Comparison of ENCODE assay signal across 8 cellular contexts in the genomic region with DNA sequence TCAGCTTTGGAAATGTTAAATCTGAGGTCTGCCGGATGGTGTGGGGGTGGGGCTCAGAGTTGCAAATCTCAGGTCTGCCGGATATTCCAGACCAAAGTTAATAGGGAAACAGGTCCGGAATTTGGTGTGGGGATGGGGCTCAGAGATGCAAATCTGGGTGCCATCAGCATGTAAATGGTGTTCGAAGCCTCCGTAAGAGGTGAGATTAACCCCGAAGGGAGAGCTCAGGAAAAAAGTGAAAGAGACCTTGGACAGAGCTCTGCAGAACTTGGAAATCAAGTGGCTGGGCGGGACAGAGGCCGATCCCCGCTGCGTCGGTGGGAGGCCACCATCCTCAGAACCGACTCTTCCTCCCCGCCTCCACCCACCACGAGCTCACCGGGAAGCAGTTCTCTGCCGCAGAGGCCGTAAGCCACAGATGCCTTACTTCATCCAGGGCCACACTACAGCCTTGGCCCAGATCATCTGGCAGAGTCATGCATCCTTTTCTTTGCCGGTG. TPM values are rescaled to one million over a fixed set of nuclear protein-coding genes. Genes with fewer than 3 reads are reported as not detected.
DNase-seq lines count a peak whose midpoint lies in the region; ATAC-seq and TF ChIP-seq lines count a peak whose summit lies in the region.

No MANE protein-coding gene starts in this region.

- peaks cover 46% of the 10 kb centered on the region for H3K4me1 Mint-ChIP-seq in central memory CD8-positive, alpha-beta T cell

- H3K27ac ChIP-seq in HCT116 (ENCODE audit: low read depth, low read length): peak overlapping the region; percentile 90

- peak overlapping the region; percentile 84 to 85 for H3K4me3 ChIP-seq in HCT116 (replicated peaks in 1 of 2; ENCODE audit: low read depth in 1 of 2, low read length in 2 of 2)

- no peaks in the 10 kb centered on the region for H3K9me3 ChIP-seq in HCT116 (ENCODE audit: control insufficient read depth in 1 of 2, insufficient read depth in 1 of 2, low read depth in 1 of 2, low read length in 2 of 2)

- H2AFZ ChIP-seq in HCT116 (ENCODE audit: low read depth, low read length, poor library complexity, severe bottlenecking): no peak overlapping the region

- ATAC-seq in HCT116 (no peak), SK-N-SH treated with all-trans-retinoic acid at 6 μM for 48 hours (peak; percentile 46), GM18868 (IDR thresholded peaks at IDR 0.05; ENCODE audit: unreplicated experiment) (no peak), GM18502 (IDR thresholded peaks at IDR 0.05; ENCODE audit: poor library complexity, unreplicated experiment) (no peak)
- ATAC-seq in central memory CD8-positive, alpha-beta T cell (replicated peaks; ENCODE audit: extremely low read depth, poor library complexity, severe bottlenecking): no peak

- TF ChIP-seq POLR2A in HCT116 (IDR thresholded peaks at IDR 0.05; ENCODE audit: borderline replicate concordance, extremely low read depth, insufficient read depth, insufficient read length): no peak

- H3K79me2 ChIP-seq in HCT116 (ENCODE audit: insufficient read depth, low read length): peaks cover 24% of the 10 kb centered on the region

- H3K9me2 ChIP-seq in HCT116 (ENCODE audit: insufficient read depth): no peaks in the 10 kb centered on the region

- POLR2A ChIA-PET in HCT116 (lab: Charles Lee): no interaction called here

- RAD21 ChIA-PET in HCT116 (lab: Charles Lee; ENCODE audit: low non-redundant PET in 1 of 2, low total read pairs in 2 of 2, uncharacterized antibody in 2 of 2, unreplicated experiment in 2 of 2): no interaction called here

- H3K36me3 Mint-ChIP-seq in central memory CD8-positive, alpha-beta T cell (ENCODE audit: insufficient read depth): peaks cover 12% of the 10 kb centered on the region

- no peak for TF ChIP-seq RAD21 in HCT116 (IDR thresholded peaks at IDR 0.05; ENCODE audit: low read depth)

- no peaks in the 10 kb centered on the region for H3K36me3 ChIP-seq in HCT116 (ENCODE audit: control insufficient read depth in 1 of 2, insufficient read depth in 2 of 2, low read length in 2 of 2)

- peaks cover 15 to 28% of the 10 kb centered on the region in 2 experiments; a peak in 3 of 4 replicates for H3K4me1 ChIP-seq in HCT116 (ENCODE audit: control insufficient read depth in 1 of 2, insufficient read depth in 2 of 2, low read length in 2 of 2)

- TF ChIP-seq CTCF in HCT116 (IDR thresholded peaks at IDR 0.05 in 2 of 3, conservative IDR thresholded peaks at IDR 0.05 in 1 of 3; ENCODE audit: borderline replicate concordance in 1 of 3, insufficient read depth in 1 of 3, low read depth in 2 of 3, low read length in 2 of 3): no peak

- peaks cover 19% of the 10 kb centered on the region for H3K27me3 Mint-ChIP-seq in central memory CD8-positive, alpha-beta T cell

- no peaks in the 10 kb centered on the region for H4K20me1 ChIP-seq in HCT116 (ENCODE audit: insufficient read depth)

- H3K4me2 ChIP-seq in HCT116 (ENCODE audit: low read length): peak overlapping the region; percentile 94

- DNase-seq in HCT116 (ENCODE audit: low read depth, low spot score): no peak
- no peak for DNase-seq in central memory CD8-positive, alpha-beta T cell (ENCODE audit: low spot score in 2 of 2)
- DNase-seq in kidney tubule cell (ENCODE audit: low spot score): peak; percentile 71
- peak; percentile 53 for DNase-seq in stimulated activated CD8-positive, alpha-beta memory T cell treated with anti-CD3 and anti-CD28 coated beads, Interleukin-4, amount 100 ng/mL, for 48 hours
- no peak for DNase-seq in cerebellar nuclear complex (lab: John Stamatoyannopoulos, UW)

- H3K9me3 Mint-ChIP-seq in central memory CD8-positive, alpha-beta T cell: no peaks in the 10 kb centered on the region

- peak overlapping the region; percentile 63 for H3K27ac Mint-ChIP-seq in central memory CD8-positive, alpha-beta T cell (ENCODE audit: low read depth)

- H3K4me3 Mint-ChIP-seq in central memory CD8-positive, alpha-beta T cell: peak overlapping the region; percentile 86

- H3K9ac ChIP-seq in HCT116 (ENCODE audit: low read length): peak overlapping the region; percentile 90

- BruUV-seq in HCT116 (replicated peaks; lab: Mats Ljungman, UMichigan): no TSS peak

- intact Hi-C loops in HCT116 (cut with micrococcal nuclease): loop anchor here (2.0 to 5.0 kb wide), 2 partner anchors 47 to 188 kb away; a partner anchor contains a TSS

- H3K27me3 ChIP-seq in HCT116 (ENCODE audit: insufficient read depth, low read length): no peaks in the 10 kb centered on the region

- CTCF ChIA-PET in HCT116 (lab: Charles Lee): interaction anchor here (1.0 to 1.3 kb wide), 2 partner anchors 22 to 91 kb away, joined by 3 read pairs; no protein-coding TSS in a partner anchor

TF ChIP-seq in HCT116, 20 proteins besides CTCF, POLR2A, EP300 and RAD21 (continues in another document):
- no peak for TF ChIP-seq CEBPB (IDR thresholded peaks at IDR 0.05; ENCODE audit: low read depth)
- TF ChIP-seq EZH2 (IDR thresholded peaks at IDR 0.05): no peak
- TF ChIP-seq, protein P1, sequence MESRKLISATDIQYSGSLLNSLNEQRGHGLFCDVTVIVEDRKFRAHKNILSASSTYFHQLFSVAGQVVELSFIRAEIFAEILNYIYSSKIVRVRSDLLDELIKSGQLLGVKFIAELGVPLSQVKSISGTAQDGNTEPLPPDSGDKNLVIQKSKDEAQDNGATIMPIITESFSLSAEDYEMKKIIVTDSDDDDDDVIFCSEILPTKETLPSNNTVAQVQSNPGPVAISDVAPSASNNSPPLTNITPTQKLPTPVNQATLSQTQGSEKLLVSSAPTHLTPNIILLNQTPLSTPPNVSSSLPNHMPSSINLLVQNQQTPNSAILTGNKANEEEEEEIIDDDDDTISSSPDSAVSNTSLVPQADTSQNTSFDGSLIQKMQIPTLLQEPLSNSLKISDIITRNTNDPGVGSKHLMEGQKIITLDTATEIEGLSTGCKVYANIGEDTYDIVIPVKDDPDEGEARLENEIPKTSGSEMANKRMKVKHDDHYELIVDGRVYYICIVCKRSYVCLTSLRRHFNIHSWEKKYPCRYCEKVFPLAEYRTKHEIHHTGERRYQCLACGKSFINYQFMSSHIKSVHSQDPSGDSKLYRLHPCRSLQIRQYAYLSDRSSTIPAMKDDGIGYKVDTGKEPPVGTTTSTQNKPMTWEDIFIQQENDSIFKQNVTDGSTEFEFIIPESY (IDR thresholded peaks at IDR 0.05; ENCODE audit: extremely low read depth, insufficient replicate concordance, low read length): no peak
- no peak for TF ChIP-seq CBX3 (IDR thresholded peaks at IDR 0.05; ENCODE audit: low read depth)
- TF ChIP-seq POLR2AphosphoS5 (IDR thresholded peaks at IDR 0.05; ENCODE audit: low read depth, low read length): peak; percentile 50
- TF ChIP-seq TCF7L2 (IDR thresholded peaks at IDR 0.05; ENCODE audit: borderline replicate concordance, extremely low read depth, insufficient read depth, insufficient read length): peak; percentile 47
- no peak for TF ChIP-seq SP1 (IDR thresholded peaks at IDR 0.05; ENCODE audit: low read depth)
- TF ChIP-seq EGR1 (IDR thresholded peaks at IDR 0.05; ENCODE audit: low read depth): no peak

TF ChIP-seq in SK-N-SH treated with all-trans-retinoic acid at 6 μM for 48 hours, 23 proteins besides CTCF, POLR2A, EP300 and RAD21 (continues in another document):
- no peak for TF ChIP-seq ZC3H10 (CRISPR knock-in tag; IDR thresholded peaks at IDR 0.05)
- TF ChIP-seq, protein P2, sequence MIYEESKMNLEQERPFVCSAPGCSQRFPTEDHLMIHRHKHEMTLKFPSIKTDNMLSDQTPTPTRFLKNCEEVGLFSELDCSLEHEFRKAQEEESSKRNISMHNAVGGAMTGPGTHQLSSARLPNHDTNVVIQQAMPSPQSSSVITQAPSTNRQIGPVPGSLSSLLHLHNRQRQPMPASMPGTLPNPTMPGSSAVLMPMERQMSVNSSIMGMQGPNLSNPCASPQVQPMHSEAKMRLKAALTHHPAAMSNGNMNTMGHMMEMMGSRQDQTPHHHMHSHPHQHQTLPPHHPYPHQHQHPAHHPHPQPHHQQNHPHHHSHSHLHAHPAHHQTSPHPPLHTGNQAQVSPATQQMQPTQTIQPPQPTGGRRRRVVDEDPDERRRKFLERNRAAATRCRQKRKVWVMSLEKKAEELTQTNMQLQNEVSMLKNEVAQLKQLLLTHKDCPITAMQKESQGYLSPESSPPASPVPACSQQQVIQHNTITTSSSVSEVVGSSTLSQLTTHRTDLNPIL (CRISPR knock-in tag; IDR thresholded peaks at IDR 0.05; ENCODE audit: low read depth): no peak
- no peak for TF ChIP-seq BACH2 (CRISPR knock-in tag; IDR thresholded peaks at IDR 0.05; ENCODE audit: borderline replicate concordance)
- TF ChIP-seq ESRRG (CRISPR knock-in tag; IDR thresholded peaks at IDR 0.05): no peak
- TF ChIP-seq CSDC2 (CRISPR knock-in tag; IDR thresholded peaks at IDR 0.05): no peak
- TF ChIP-seq ZNF8 (CRISPR knock-in tag; IDR thresholded peaks at IDR 0.05): no peak
- no peak for TF ChIP-seq TCF4 (CRISPR knock-in tag; IDR thresholded peaks at IDR 0.05; ENCODE audit: borderline replicate concordance)
- TF ChIP-seq, protein P3, sequence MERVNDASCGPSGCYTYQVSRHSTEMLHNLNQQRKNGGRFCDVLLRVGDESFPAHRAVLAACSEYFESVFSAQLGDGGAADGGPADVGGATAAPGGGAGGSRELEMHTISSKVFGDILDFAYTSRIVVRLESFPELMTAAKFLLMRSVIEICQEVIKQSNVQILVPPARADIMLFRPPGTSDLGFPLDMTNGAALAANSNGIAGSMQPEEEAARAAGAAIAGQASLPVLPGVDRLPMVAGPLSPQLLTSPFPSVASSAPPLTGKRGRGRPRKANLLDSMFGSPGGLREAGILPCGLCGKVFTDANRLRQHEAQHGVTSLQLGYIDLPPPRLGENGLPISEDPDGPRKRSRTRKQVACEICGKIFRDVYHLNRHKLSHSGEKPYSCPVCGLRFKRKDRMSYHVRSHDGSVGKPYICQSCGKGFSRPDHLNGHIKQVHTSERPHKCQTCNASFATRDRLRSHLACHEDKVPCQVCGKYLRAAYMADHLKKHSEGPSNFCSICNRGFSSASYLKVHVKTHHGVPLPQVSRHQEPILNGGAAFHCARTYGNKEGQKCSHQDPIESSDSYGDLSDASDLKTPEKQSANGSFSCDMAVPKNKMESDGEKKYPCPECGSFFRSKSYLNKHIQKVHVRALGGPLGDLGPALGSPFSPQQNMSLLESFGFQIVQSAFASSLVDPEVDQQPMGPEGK (CRISPR knock-in tag; IDR thresholded peaks at IDR 0.05; ENCODE audit: borderline replicate concordance): no peak

RNA-seq across cellular contexts. Expression of a gene that starts 1.7 kb away (rescaled TPM):
- total RNA-seq in HCT116 (2021; ENCODE audit: unreplicated experiment): 51.7 TPM
- 46.0 and 50.8 TPM in 2 replicates for polyA plus RNA-seq in HCT116 (2012)

RNA-seq across cellular contexts. Expression of a gene that starts 50.0 kb away (rescaled TPM):
- total RNA-seq in HCT116 (2021; ENCODE audit: unreplicated experiment): 15.3 TPM
- polyA plus RNA-seq in HCT116 (2012): 9.1 and 12.2 TPM in 2 replicates

Comparison
In these comparisons a context has a peak if more than half of its experiments do, and no peak if none do; other contexts are left out.
1. DNase-seq: peak in kidney tubule cell (single experiment) and stimulated activated CD8-positive, alpha-beta memory T cell treated with anti-CD3 and anti-CD28 coated beads, Interleukin-4, amount 100 ng/mL, for 48 hours (single experiment); none in HCT116 (single experiment), central memory CD8-positive, alpha-beta T cell (0 of 2) and cerebellar nuclear complex (0 of 2).